In genomic region chr16:52441886-52442285, GRCh38 we compare ENCODE assay signal across 8 cellular contexts.
"Had no signal": no experiment of that assay in that cellular context is flagged by ENCODE, and none has a peak within 500 bp of the region (broad histone marks: within the 10 kb centered on the region; RNA-seq: fewer than 3 reads in every experiment).

No MANE protein-coding gene starts in this region.

- H3K27me3 Mint-ChIP-seq: IgD-negative memory B cell had no signal

- DNase-seq: H9, HCEC 1CT, HFFc6, KBM-7 had no signal

- H3K4me3 ChIP-seq: GM23338 had no signal

- H3K4me3 Mint-ChIP-seq: GM23338, H9, HFFc6, IgD-negative memory B cell had no signal

- H3K4me1 Mint-ChIP-seq: IgD-negative memory B cell had no signal

- H3K27ac ChIP-seq: HL-60 had no signal

- H3K27ac Mint-ChIP-seq: GM23338, HFFc6, IgD-negative memory B cell had no signal

- H3K36me3 Mint-ChIP-seq: IgD-negative memory B cell had no signal

- ATAC-seq: GM23338, HepG2 had no signal
